Comparison of ENCODE assay signal across 8 cellular contexts in genomic region chr9:136438909-136439549, GRCh38. TPM values are rescaled to one million over a fixed set of nuclear protein-coding genes. Genes with fewer than 3 reads are reported as not detected.
DNase-seq lines count a peak whose midpoint lies in the region; ATAC-seq, FAIRE-seq and TF ChIP-seq lines count a peak whose summit lies in the region.

No MANE protein-coding gene starts in this region.

- in situ Hi-C loops in gastrocnemius medialis (cut with MboI; ENCODE audit: low sequenced_read_pairs in 4 of 4), result no loop called here

- no peaks in the 10 kb centered on the region for H3K27me3 Mint-ChIP-seq in activated naive CD4-positive, alpha-beta T cell treated with anti-CD3 and anti-CD28 coated beads for 36 hours (ENCODE audit: low read depth)

- peaks cover 23% of the 10 kb centered on the region for H3K4me1 Mint-ChIP-seq in activated naive CD4-positive, alpha-beta T cell treated with anti-CD3 and anti-CD28 coated beads for 36 hours (ENCODE audit: low read depth)

- DNase-seq in NCI-H1417 (lab: John Stamatoyannopoulos, UW) (peak in 2 of 3 experiments; percentile 58 to 82), NCI-H1417 treated with DMSO at 0.1 percent for 48 hours (lab: John Stamatoyannopoulos, UW) (no peak), RCC 7860 (ENCODE audit: low spot score) (peak; percentile 9), left cardiac atrium (no peak), gastrocnemius medialis (no peak), NCI-H187 treated with DMSO at 0.1 percent for 48 hours (lab: John Stamatoyannopoulos, UW) (no peak)
- peak; percentile 62 for DNase-seq in activated naive CD4-positive, alpha-beta T cell treated with anti-CD3 and anti-CD28 coated beads for 36 hours

- peak overlapping the region; percentile 79 for H3K4me3 Mint-ChIP-seq in activated naive CD4-positive, alpha-beta T cell treated with anti-CD3 and anti-CD28 coated beads for 36 hours

- no peak for TF ChIP-seq POLR2A in gastrocnemius medialis (IDR thresholded peaks at IDR 0.05)

- H3K9me3 ChIP-seq in gastrocnemius medialis, result no peaks in the 10 kb centered on the region

- intact Hi-C loops in activated naive CD4-positive, alpha-beta T cell treated with anti-CD3 and anti-CD28 coated beads for 36 hours (cut with micrococcal nuclease), result loop anchor here (2.0 kb wide), 1 partner anchor 34 kb away; no protein-coding TSS in a partner anchor
- intact Hi-C loops in left cardiac atrium (cut with DNase I) (no loop called here), gastrocnemius medialis (cut with DNase I; ENCODE audit: low total_unique reads) (loop anchor here (2.0 kb wide), 1 partner anchor 28 kb away; the partner anchor contains the start of genes ENTR1 and PMPCA)

- peaks cover 27 to 30% of the 10 kb centered on the region in 2 donors for H3K4me1 ChIP-seq in gastrocnemius medialis

- no peaks in the 10 kb centered on the region for H3K27me3 ChIP-seq in gastrocnemius medialis

- peak overlapping the region; percentile 59 to 88 (median 76) for H3K27ac ChIP-seq in gastrocnemius medialis

- H3K9me3 Mint-ChIP-seq in activated naive CD4-positive, alpha-beta T cell treated with anti-CD3 and anti-CD28 coated beads for 36 hours, result no peaks in the 10 kb centered on the region

- H3K4me3 ChIP-seq in gastrocnemius medialis, result peak overlapping the region; percentile 58 to 86 (median 68)

- peak; percentile 56 for ATAC-seq in HG02840 (IDR thresholded peaks at IDR 0.05; ENCODE audit: low FRiP score, unreplicated experiment)
- ATAC-seq in left cardiac atrium, result peak; percentile 45 to 50
- peak; percentile 44 to 45 for ATAC-seq in gastrocnemius medialis

- no peak for TF ChIP-seq CTCF in gastrocnemius medialis (IDR thresholded peaks at IDR 0.05 in 4 of 5, conservative IDR thresholded peaks at IDR 0.05 in 1 of 5)

- peaks cover 13% of the 10 kb centered on the region for H3K36me3 Mint-ChIP-seq in activated naive CD4-positive, alpha-beta T cell treated with anti-CD3 and anti-CD28 coated beads for 36 hours (ENCODE audit: low read depth)

- no peak for FAIRE-seq in RCC 7860 (lab: Jason Lieb, UNC)

- no peak overlapping the region for H3K27ac Mint-ChIP-seq in activated naive CD4-positive, alpha-beta T cell treated with anti-CD3 and anti-CD28 coated beads for 36 hours

- peaks cover 0 to 33% of the 10 kb centered on the region in 2 donors for H3K36me3 ChIP-seq in gastrocnemius medialis

- CTCF ChIA-PET in activated naive CD4-positive, alpha-beta T cell treated with anti-CD3 and anti-CD28 coated beads for 36 hours (lab: Charles Lee), result interaction anchor here (0.5 to 1.1 kb wide), 4 partner anchors 10 to 279 kb away, joined by 3 to 5 read pairs (median 4); no protein-coding TSS in a partner anchor

RNA-seq across cellular contexts. Expression of gene INPP5E, which starts 0.6 kb away (rescaled TPM):
- 10 to 100 TPM; 13.9 to 14.8 TPM for total RNA-seq in activated naive CD4-positive, alpha-beta T cell treated with anti-CD3 and anti-CD28 coated beads for 36 hours
- total RNA-seq in left cardiac atrium (10 to 100 TPM in 1 of 2 donors, 1 to 10 TPM in 1; 9.5 to 10.1 TPM), gastrocnemius medialis (1 to 10 TPM; 5.0 to 6.7 (median 5.9) TPM)

RNA-seq across cellular contexts. Expression of gene PMPCA, which starts 28.6 kb away (rescaled TPM):
- 10 to 100 TPM; 69.2 to 73.7 TPM for total RNA-seq in activated naive CD4-positive, alpha-beta T cell treated with anti-CD3 and anti-CD28 coated beads for 36 hours
- total RNA-seq in left cardiac atrium (10 to 100 TPM; 49.4 to 66.1 TPM), gastrocnemius medialis (10 to 100 TPM; 35.9 to 63.1 (median 42.7) TPM)

RNA-seq across cellular contexts. Expression of gene ENTR1, which starts 28.6 kb away (rescaled TPM):
- total RNA-seq in activated naive CD4-positive, alpha-beta T cell treated with anti-CD3 and anti-CD28 coated beads for 36 hours, result 10 to 100 TPM; 85.7 to 91.6 TPM
- 10 to 100 TPM; 18.1 to 26.6 TPM for total RNA-seq in left cardiac atrium
- total RNA-seq in gastrocnemius medialis, result 10 to 100 TPM; 23.2 to 43.5 (median 36.5) TPM

RNA-seq across cellular contexts. Expression of gene SNAPC4, which starts 39.1 kb away (rescaled TPM):
- 10 to 100 TPM; 12.3 to 14.1 TPM for total RNA-seq in activated naive CD4-positive, alpha-beta T cell treated with anti-CD3 and anti-CD28 coated beads for 36 hours
- total RNA-seq in left cardiac atrium, result 1 to 10 TPM; 3.4 to 3.8 TPM
- total RNA-seq in gastrocnemius medialis, result 1 to 10 TPM; 2.3 to 6.0 (median 3.9) TPM

RNA-seq across cellular contexts. Expression of gene SEC16A, which starts 43.8 kb away (rescaled TPM):
- 10 to 100 TPM; 44.1 to 47.3 TPM for total RNA-seq in activated naive CD4-positive, alpha-beta T cell treated with anti-CD3 and anti-CD28 coated beads for 36 hours
- total RNA-seq in left cardiac atrium, result 10 to 100 TPM; 27.4 to 40.8 TPM
- 10 to 100 TPM; 23.9 to 50.4 (median 46.6) TPM for total RNA-seq in gastrocnemius medialis

Comparison
In these comparisons a context has a peak if more than half of its experiments do, and no peak if none do; other contexts are left out.
1. DNase-seq: peak in NCI-H1417 (2 of 3), RCC 7860 (single experiment) and activated naive CD4-positive, alpha-beta T cell treated with anti-CD3 and anti-CD28 coated beads for 36 hours (single experiment); none in NCI-H1417 treated with DMSO at 0.1 percent for 48 hours (single experiment), left cardiac atrium (single experiment), gastrocnemius medialis (0 of 2) and NCI-H187 treated with DMSO at 0.1 percent for 48 hours (single experiment).
2. intact Hi-C loops: an anchor here in activated naive CD4-positive, alpha-beta T cell treated with anti-CD3 and anti-CD28 coated beads for 36 hours (2.0 kb wide) and gastrocnemius medialis (2.0 kb wide); none called in left cardiac atrium.
3. Peak in every context shown above with its lines, with median percentiles within 50 percentile points of each other: ATAC-seq.